ENCODE assay signal across 8 cellular contexts in genomic region chr3:184314700-184315505, GRCh38. TPM values are rescaled to one million over a fixed set of nuclear protein-coding genes. Genes with fewer than 3 reads are reported as not detected.
A peak's percentile ranks its signal among the peaks of the same experiment; 100 is the strongest.
DNase-seq lines count a peak whose midpoint lies in the region; ATAC-seq and TF ChIP-seq lines count a peak whose summit lies in the region.

No MANE protein-coding gene starts in this region.

- WGBS in thyroid gland, 2 donors = 0 to 1% methylated on average over 6 to 21 of the region's 86 CpGs

- no peak for DNase-seq in AG09309 (ENCODE audit: low read depth)
- DNase-seq in NT2/D1 (ENCODE audit: low read depth, low spot score) = no peak
- peak; percentile 75 for DNase-seq in fibroblast of peridontal ligament (ENCODE audit: extremely low read depth)
- peak; percentile 86 to 87 for DNase-seq in thyroid gland

- H3K9ac ChIP-seq in NT2/D1 (ENCODE audit: insufficient read length, low read depth) = peak overlapping the region; percentile 97

- peaks cover 26% of the 10 kb centered on the region for H3K4me1 Mint-ChIP-seq in activated T-helper 17 cell treated with anti-CD3 and anti-CD28 coated beads, Interleukin-2, amount 50 U/mL, for 72 hours
- peaks cover 27% of the 10 kb centered on the region for H3K4me1 Mint-ChIP-seq in nephron

- no peaks in the 10 kb centered on the region for H3K27me3 ChIP-seq in NT2/D1 (ENCODE audit: insufficient read depth, insufficient read length)
- no peaks in the 10 kb centered on the region for H3K27me3 ChIP-seq in thyroid gland

- TF ChIP-seq POLR2A in thyroid gland (IDR thresholded peaks at IDR 0.05) = peak in 1 of 2 donors; percentile 0

- ATAC-seq in GM18868 (IDR thresholded peaks at IDR 0.05; ENCODE audit: unreplicated experiment) (peak; percentile 42), HG03066 (IDR thresholded peaks at IDR 0.05; ENCODE audit: low read depth, unreplicated experiment) (peak; percentile 39)
- ATAC-seq in activated T-helper 17 cell treated with anti-CD3 and anti-CD28 coated beads, Interleukin-2, amount 50 U/mL, for 72 hours (replicated peaks) = peak; percentile 48

- H3K4me3 Mint-ChIP-seq in activated T-helper 17 cell treated with anti-CD3 and anti-CD28 coated beads, Interleukin-2, amount 50 U/mL, for 72 hours = peak overlapping the region; percentile 80
- peak overlapping the region; percentile 89 to 93 (median 90) for H3K4me3 Mint-ChIP-seq in nephron

- intact Hi-C loops in thyroid gland (cut with DNase I) = no loop called here

- peak overlapping the region; percentile 85 for H3K27ac Mint-ChIP-seq in activated T-helper 17 cell treated with anti-CD3 and anti-CD28 coated beads, Interleukin-2, amount 50 U/mL, for 72 hours
- peak overlapping the region; percentile 75 to 95 (median 90) for H3K27ac Mint-ChIP-seq in nephron

- H3K4me3 ChIP-seq in AG09309 (ENCODE audit: control insufficient read depth, low read depth, low read length) (peak overlapping the region; percentile 70), NT2/D1 (ENCODE audit: insufficient read length, low read depth) (peak overlapping the region; percentile 93), thyroid gland (replicated peaks in 1 of 3) (peak overlapping the region; percentile 25 to 86 (median 86))

- no peaks in the 10 kb centered on the region for H3K9me3 Mint-ChIP-seq in activated T-helper 17 cell treated with anti-CD3 and anti-CD28 coated beads, Interleukin-2, amount 50 U/mL, for 72 hours
- no peaks in the 10 kb centered on the region for H3K9me3 Mint-ChIP-seq in nephron

- H3K9me3 ChIP-seq in NT2/D1 (ENCODE audit: insufficient read depth, low read length) = no peaks in the 10 kb centered on the region
- H3K9me3 ChIP-seq in thyroid gland = no peaks in the 10 kb centered on the region

- H3K36me3 Mint-ChIP-seq in activated T-helper 17 cell treated with anti-CD3 and anti-CD28 coated beads, Interleukin-2, amount 50 U/mL, for 72 hours (ENCODE audit: low read depth) = peaks cover 54% of the 10 kb centered on the region
- H3K36me3 Mint-ChIP-seq in nephron (ENCODE audit: low read depth) = peaks cover 26% of the 10 kb centered on the region

- H3K4me1 ChIP-seq in NT2/D1 (ENCODE audit: insufficient read depth, insufficient read length) = peaks cover 21% of the 10 kb centered on the region
- H3K4me1 ChIP-seq in thyroid gland = peaks cover 42% of the 10 kb centered on the region in 2 donors

- H3K27ac ChIP-seq in thyroid gland = peak overlapping the region; percentile 75 to 97 (median 96)

- TF ChIP-seq CTCF in AG09309 (IDR thresholded peaks at IDR 0.05; ENCODE audit: control insufficient read depth, insufficient read depth, low read depth, low read length, missing control alignments) (no peak), nephron (IDR thresholded peaks at IDR 0.05; ENCODE audit: unreplicated experiment in 3 of 3) (no peak), thyroid gland (IDR thresholded peaks at IDR 0.05) (no peak)

- H3K36me3 ChIP-seq in NT2/D1 (ENCODE audit: insufficient read depth, insufficient read length, low read length) = peaks cover 53% of the 10 kb centered on the region
- no peaks in the 10 kb centered on the region for H3K36me3 ChIP-seq in thyroid gland

- H3K27me3 Mint-ChIP-seq in activated T-helper 17 cell treated with anti-CD3 and anti-CD28 coated beads, Interleukin-2, amount 50 U/mL, for 72 hours = no peaks in the 10 kb centered on the region
- no peaks in the 10 kb centered on the region for H3K27me3 Mint-ChIP-seq in nephron (ENCODE audit: low read depth)

RNA-seq across cellular contexts. Expression of gene EIF4G1, which starts 0.5 kb away (rescaled TPM):
- total RNA-seq in activated T-helper 17 cell treated with anti-CD3 and anti-CD28 coated beads, Interleukin-2, amount 50 U/mL, for 72 hours = 100 to 1,000 TPM; 242 to 551 TPM
- 100 to 1,000 TPM; 206 to 418 (median 348) TPM for total RNA-seq in thyroid gland

RNA-seq across cellular contexts. Expression of gene PSMD2, which starts 15.9 kb away (rescaled TPM):
- 100 to 1,000 TPM; 143 to 311 TPM for total RNA-seq in activated T-helper 17 cell treated with anti-CD3 and anti-CD28 coated beads, Interleukin-2, amount 50 U/mL, for 72 hours
- 100 to 1,000 TPM; 136 to 320 (median 244) TPM for total RNA-seq in thyroid gland

RNA-seq across cellular contexts. Expression of gene FAM131A, which starts 22.5 kb away (rescaled TPM):
- 1 to 10 TPM; 2.5 to 6.7 TPM for total RNA-seq in activated T-helper 17 cell treated with anti-CD3 and anti-CD28 coated beads, Interleukin-2, amount 50 U/mL, for 72 hours
- total RNA-seq in thyroid gland = 10 to 100 TPM; 19.2 to 35.1 (median 22.5) TPM

RNA-seq across cellular contexts. Expression of gene ECE2, which starts 39.1 kb away (rescaled TPM):
- not detected for total RNA-seq in activated T-helper 17 cell treated with anti-CD3 and anti-CD28 coated beads, Interleukin-2, amount 50 U/mL, for 72 hours
- not detected for total RNA-seq in thyroid gland

RNA-seq across cellular contexts. Expression of gene CLCN2, which starts 46.5 kb away (rescaled TPM):
- total RNA-seq in activated T-helper 17 cell treated with anti-CD3 and anti-CD28 coated beads, Interleukin-2, amount 50 U/mL, for 72 hours = 10 to 100 TPM in 1 of 2 donors, 1 to 10 TPM in 1; 9.5 to 13.7 TPM
- 1 to 10 TPM; 4.3 to 7.6 (median 5.2) TPM for total RNA-seq in thyroid gland

Comparison
In these comparisons a context has a peak if more than half of its experiments do, and no peak if none do; other contexts are left out.
1. DNase-seq: peak in fibroblast of peridontal ligament (single experiment) and thyroid gland (2 of 2); none in AG09309 (single experiment) and NT2/D1 (single experiment).
2. Peak in every context shown above with its lines, with median percentiles within 50 percentile points of each other: H3K4me3 ChIP-seq and ATAC-seq.